ENCODE assay signal across 8 cellular contexts in genomic region chr2:55133467-55134315, GRCh38.
A peak's percentile ranks its signal among the peaks of the same experiment; 100 is the strongest.
DNase-seq lines count a peak whose midpoint lies in the region; ATAC-seq and TF ChIP-seq lines count a peak whose summit lies in the region.

No MANE protein-coding gene starts in this region.

- H3K9me3 ChIP-seq in muscle layer of colon (ENCODE audit: low read length) (no peaks in the 10 kb centered on the region), stomach (no peaks in the 10 kb centered on the region)

- intact Hi-C loops in stomach (cut with DNase I; ENCODE audit: low total_unique reads), result no loop called here

- no peaks in the 10 kb centered on the region for H3K36me3 ChIP-seq in muscle layer of colon (ENCODE audit: insufficient read depth, low read length)
- H3K36me3 ChIP-seq in stomach, result no peaks in the 10 kb centered on the region

- H3K27me3 Mint-ChIP-seq in activated CD4-positive, alpha-beta memory T cell treated with anti-CD3 and anti-CD28 coated beads, Interleukin-2, amount 10 ng/mL, durations not matched to agents 7 days and 5 days, result no peaks in the 10 kb centered on the region

- no peaks in the 10 kb centered on the region for H3K36me3 Mint-ChIP-seq in activated CD4-positive, alpha-beta memory T cell treated with anti-CD3 and anti-CD28 coated beads, Interleukin-2, amount 10 ng/mL, durations not matched to agents 7 days and 5 days (ENCODE audit: low read depth)

- no peak for TF ChIP-seq POLR2A in stomach (IDR thresholded peaks at IDR 0.05)

- H3K4me3 Mint-ChIP-seq in activated CD4-positive, alpha-beta memory T cell treated with anti-CD3 and anti-CD28 coated beads, Interleukin-2, amount 10 ng/mL, durations not matched to agents 7 days and 5 days, result peak overlapping the region; percentile 75

- H3K27ac ChIP-seq in muscle layer of colon (ENCODE audit: low read depth, low read length) (peak overlapping the region; percentile 43), stomach (peak overlapping the region; percentile 4 to 89 (median 81))

- ATAC-seq in GM19351 (IDR thresholded peaks at IDR 0.05; ENCODE audit: unreplicated experiment) (peak; percentile 80), HG03520 (IDR thresholded peaks at IDR 0.05; ENCODE audit: unreplicated experiment) (peak; percentile 91)

- peaks cover 21% of the 10 kb centered on the region for H3K4me1 Mint-ChIP-seq in activated CD4-positive, alpha-beta memory T cell treated with anti-CD3 and anti-CD28 coated beads, Interleukin-2, amount 10 ng/mL, durations not matched to agents 7 days and 5 days

- WGBS in stomach, 5 donors, result 12 to 26% (median 17%) methylated on average over 10 of the region's 10 CpGs

- CTCF ChIA-PET in activated CD4-positive, alpha-beta memory T cell treated with anti-CD3 and anti-CD28 coated beads, Interleukin-2, amount 10 ng/mL, durations not matched to agents 7 days and 5 days (lab: Charles Lee), result interaction anchor here (1.0 to 1.6 kb wide), 4 partner anchors 83 to 123 kb away, joined by 3 to 5 read pairs (median 4); partner anchors contain the start of gene RTN4

- peak overlapping the region; percentile 44 for H3K9ac ChIP-seq in muscle layer of colon (ENCODE audit: low read length)

- H3K4me3 ChIP-seq in epithelial cell of esophagus (ENCODE audit: low read length) (no peak overlapping the region), muscle layer of colon (ENCODE audit: low read depth in 1 of 2, low read length in 2 of 2) (peak overlapping the region in 1 of 2 donors; percentile 78), stomach (peak overlapping the region; percentile 31 to 42 (median 38))

- H3K27me3 ChIP-seq in muscle layer of colon (ENCODE audit: control insufficient read depth in 1 of 2, insufficient read depth in 2 of 2, low read length in 2 of 2) (no peaks in the 10 kb centered on the region), stomach (no peaks in the 10 kb centered on the region)

- DNase-seq in AG20443 (ENCODE audit: low spot score) (peak; percentile 84), epithelial cell of esophagus (ENCODE audit: low read depth) (peak; percentile 51), stomach (peak; percentile 29), NCI-H1694 (lab: John Stamatoyannopoulos, UW) (no peak)
- peak; percentile 68 for DNase-seq in activated CD4-positive, alpha-beta memory T cell treated with anti-CD3 and anti-CD28 coated beads, Interleukin-2, amount 10 ng/mL, durations not matched to agents 7 days and 5 days

- TF ChIP-seq CTCF in epithelial cell of esophagus (IDR thresholded peaks at IDR 0.05; ENCODE audit: insufficient read depth, low read depth, low read length, missing control alignments) (no peak), stomach (IDR thresholded peaks at IDR 0.05) (no peak)

- H3K4me1 ChIP-seq in muscle layer of colon (ENCODE audit: insufficient read depth, low read length) (peaks cover 25% of the 10 kb centered on the region), stomach (peaks cover 30 to 56% (median 47%) of the 10 kb centered on the region in 4 donors)

- H3K9me3 Mint-ChIP-seq in activated CD4-positive, alpha-beta memory T cell treated with anti-CD3 and anti-CD28 coated beads, Interleukin-2, amount 10 ng/mL, durations not matched to agents 7 days and 5 days, result no peaks in the 10 kb centered on the region

- no peak for TF ChIP-seq EP300 in stomach (IDR thresholded peaks at IDR 0.05)

- POLR2A ChIA-PET in activated CD4-positive, alpha-beta memory T cell treated with anti-CD3 and anti-CD28 coated beads, Interleukin-2, amount 10 ng/mL, durations not matched to agents 7 days and 5 days (lab: Charles Lee), result interaction anchor here (0.7 to 4.8 kb wide), 7 partner anchors 21 to 411 kb away, joined by 3 to 40 read pairs (median 3); partner anchors contain the start of genes CFAP36 and RTN4

- peak overlapping the region; percentile 92 for H3K27ac Mint-ChIP-seq in activated CD4-positive, alpha-beta memory T cell treated with anti-CD3 and anti-CD28 coated beads, Interleukin-2, amount 10 ng/mL, durations not matched to agents 7 days and 5 days
